In the genomic region with DNA sequence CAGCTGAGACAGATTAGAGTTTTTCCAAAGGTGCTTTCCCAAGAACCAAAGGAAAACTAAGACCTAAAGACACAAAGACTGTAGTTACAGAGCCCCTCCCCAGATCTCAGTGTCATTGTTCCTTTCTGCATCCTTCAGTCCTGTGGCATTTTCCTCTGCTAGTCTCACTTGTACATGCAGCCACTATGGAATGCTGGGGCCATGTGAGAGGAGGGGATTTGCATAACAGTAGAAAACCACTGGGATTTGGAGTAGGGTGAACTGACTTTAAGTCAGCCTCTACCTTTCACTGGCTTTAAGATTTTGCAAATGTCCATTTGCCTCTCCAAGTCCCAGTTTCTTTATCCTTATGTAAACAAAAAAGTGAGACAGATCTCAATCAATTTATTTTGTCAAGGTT, we compare ENCODE assay signal across 20 cellular contexts.
DNase-seq lines count a peak whose midpoint lies in the region; ATAC-seq and TF ChIP-seq lines count a peak whose summit lies in the region.
"Had no signal": no experiment of that assay in that cellular context is flagged by ENCODE, and none has a peak within 500 bp of the region (broad histone marks: within the 10 kb centered on the region; RNA-seq: fewer than 3 reads in every experiment).

No MANE protein-coding gene starts in this region.

- H3K4me2 ChIP-seq in neural progenitor cell, result peak overlapping the region; percentile 60

- no peak for TF ChIP-seq CTCF in neural progenitor cell (IDR thresholded peaks at IDR 0.05)
- no peak for TF ChIP-seq CTCF in brain microvascular endothelial cell (IDR thresholded peaks at IDR 0.05; ENCODE audit: low read depth, low read length, missing control alignments)

- DNase-seq in GM03348 (ENCODE audit: low spot score) (peak; percentile 26), NT2/D1 (ENCODE audit: low read depth, low spot score) (peak; percentile 96), iPS DF 19.7 (ENCODE audit: low read depth, low spot score) (peak; percentile 94), neural progenitor cell (ENCODE audit: low spot score) (peak; percentile 90), left ventricle myocardium superior (no peak), brain microvascular endothelial cell (no peak), NCI-H510A (lab: John Stamatoyannopoulos, UW) (no peak), inferior parietal cortex (ENCODE audit: extremely low spot score) (no peak)
- DNase-seq: activated CD4-positive, alpha-beta T cell treated with anti-CD3 and anti-CD28 coated beads for 4 hours; activated naive CD4-positive, alpha-beta T cell treated with anti-CD3 and anti-CD28 coated beads, Interleukin-2, amount 50 U/mL, for 16 hours; caudate nucleus; effector CD8-positive, alpha-beta T cell; mucosa of descending colon; NCI-H1092 treated with DMSO at 0.1 percent for 48 hours; psoas muscle; SHP77 treated with DMSO at 0.1 percent for 48 hours; stimulated activated CD4-positive, alpha-beta T cell treated with anti-CD3 and anti-CD28 coated beads, Interleukin-12 subunit alpha, Interleukin-12 subunit beta, amount 100 ng/mL, for 4 hours; stimulated activated naive CD8-positive, alpha-beta T cell treated with anti-CD3 and anti-CD28 coated beads, Interleukin-15, amount 100 ng/mL, for 72 hours had no signal

- no peak overlapping the region for H3K9ac ChIP-seq in NT2/D1 (ENCODE audit: insufficient read length, low read depth)
- no peak overlapping the region for H3K9ac ChIP-seq in neural progenitor cell

- H3K4me3 Mint-ChIP-seq in neural progenitor cell, result no peak overlapping the region
- H3K4me3 Mint-ChIP-seq: stimulated activated naive CD8-positive, alpha-beta T cell treated with anti-CD3 and anti-CD28 coated beads, Interleukin-15, amount 100 ng/mL, for 72 hours had no signal

- H3K27ac ChIP-seq in neural progenitor cell (peak overlapping the region; percentile 64), brain microvascular endothelial cell (no peak overlapping the region)
- H3K27ac ChIP-seq: psoas muscle, vagina had no signal

- no peaks in the 10 kb centered on the region for H3K79me2 ChIP-seq in neural progenitor cell (ENCODE audit: low read depth)

- H3K27me3 ChIP-seq in NT2/D1 (ENCODE audit: insufficient read depth, insufficient read length), result no peaks in the 10 kb centered on the region
- no peaks in the 10 kb centered on the region for H3K27me3 ChIP-seq in neural progenitor cell
- H3K27me3 ChIP-seq in brain microvascular endothelial cell (replicated peaks), result no peaks in the 10 kb centered on the region
- H3K27me3 ChIP-seq: vagina had no signal

- no peak for ATAC-seq in left ventricle myocardium superior
- ATAC-seq: K562; mucosa of descending colon; psoas muscle; stimulated activated naive CD8-positive, alpha-beta T cell treated with anti-CD3 and anti-CD28 coated beads, Interleukin-15, amount 100 ng/mL, for 72 hours had no signal

- H3F3A ChIP-seq in neural progenitor cell (ENCODE audit: low read depth), result peaks cover 34% of the 10 kb centered on the region

- H3K9me3 ChIP-seq in NT2/D1 (ENCODE audit: insufficient read depth, low read length), result peaks cover 24% of the 10 kb centered on the region
- H3K9me3 ChIP-seq in neural progenitor cell (ENCODE audit: low read depth), result no peaks in the 10 kb centered on the region
- H3K9me3 ChIP-seq: mucosa of descending colon, psoas muscle, vagina had no signal

- H3K9me3 Mint-ChIP-seq in neural progenitor cell, result peaks cover 12% of the 10 kb centered on the region
- H3K9me3 Mint-ChIP-seq: stimulated activated naive CD8-positive, alpha-beta T cell treated with anti-CD3 and anti-CD28 coated beads, Interleukin-15, amount 100 ng/mL, for 72 hours had no signal

- intact Hi-C loops in left ventricle myocardium superior (cut with micrococcal nuclease), result loop anchor here (10.0 kb wide), 2 partner anchors 126 to 134 kb away; no protein-coding TSS in a partner anchor

- H3K36me3 ChIP-seq in NT2/D1 (ENCODE audit: insufficient read depth, insufficient read length, low read length) (no peaks in the 10 kb centered on the region), neural progenitor cell (no peaks in the 10 kb centered on the region), brain microvascular endothelial cell (replicated peaks) (no peaks in the 10 kb centered on the region)
- H3K36me3 ChIP-seq: vagina had no signal

- H4K20me1 ChIP-seq in neural progenitor cell (ENCODE audit: low read depth), result no peaks in the 10 kb centered on the region

- peak overlapping the region; percentile 40 for H2AFZ ChIP-seq in neural progenitor cell (replicated peaks)

- peak overlapping the region; percentile 94 for H3K27ac Mint-ChIP-seq in neural progenitor cell
- H3K27ac Mint-ChIP-seq: stimulated activated naive CD8-positive, alpha-beta T cell treated with anti-CD3 and anti-CD28 coated beads, Interleukin-15, amount 100 ng/mL, for 72 hours had no signal

- H3K4me1 ChIP-seq in NT2/D1 (ENCODE audit: insufficient read depth, insufficient read length), result peaks cover 2% of the 10 kb centered on the region
- H3K4me1 ChIP-seq in neural progenitor cell, result peaks cover 36% of the 10 kb centered on the region
- H3K4me1 ChIP-seq: psoas muscle, vagina had no signal

- H3K4me3 ChIP-seq in NT2/D1 (ENCODE audit: insufficient read length, low read depth), result no peak overlapping the region
- no peak overlapping the region for H3K4me3 ChIP-seq in neural progenitor cell
- no peak overlapping the region for H3K4me3 ChIP-seq in brain microvascular endothelial cell (ENCODE audit: low read depth, low read length)
- H3K4me3 ChIP-seq: K562, mucosa of descending colon, psoas muscle, vagina had no signal

- H3K36me3 Mint-ChIP-seq in neural progenitor cell, result no peaks in the 10 kb centered on the region

- in situ Hi-C loops in brain microvascular endothelial cell (cut with HindIII; ENCODE audit: low pct_ligation_motif_present, low sequenced_read_pairs), result no loop called here

- peaks cover 29% of the 10 kb centered on the region for H3K4me1 Mint-ChIP-seq in neural progenitor cell
- H3K4me1 Mint-ChIP-seq: stimulated activated naive CD8-positive, alpha-beta T cell treated with anti-CD3 and anti-CD28 coated beads, Interleukin-15, amount 100 ng/mL, for 72 hours had no signal

- peaks cover 3% of the 10 kb centered on the region for H3K27me3 Mint-ChIP-seq in neural progenitor cell (ENCODE audit: insufficient read depth, low read depth)
- H3K27me3 Mint-ChIP-seq: stimulated activated naive CD8-positive, alpha-beta T cell treated with anti-CD3 and anti-CD28 coated beads, Interleukin-15, amount 100 ng/mL, for 72 hours had no signal

Comparison
In these comparisons a context has a peak if more than half of its experiments do, and no peak if none do; other contexts are left out.
1. DNase-seq: peak in GM03348 (single experiment), NT2/D1 (single experiment), iPS DF 19.7 (single experiment) and neural progenitor cell (single experiment); none in left ventricle myocardium superior (single experiment), brain microvascular endothelial cell (single experiment), NCI-H510A (single experiment) and inferior parietal cortex (single experiment).